1 cellular context compared by ENCODE assay signal in genomic region chr22:45552017-45552411, GRCh38.
TF ChIP-seq lines count a peak whose summit lies in the region.

No MANE protein-coding gene starts in this region.

TF ChIP-seq in GM23338, 12 proteins besides CTCF, POLR2A, EP300 and RAD21 (continued from another document):
- no peak for TF ChIP-seq ZNF462 (CRISPR knock-in tag; IDR thresholded peaks at IDR 0.05)
- TF ChIP-seq ZNF331 (CRISPR knock-in tag; IDR thresholded peaks at IDR 0.05; ENCODE audit: low read depth): no peak
- TF ChIP-seq CREB1 (CRISPR knock-in tag; IDR thresholded peaks at IDR 0.05; ENCODE audit: low read depth): no peak
- TF ChIP-seq POLR2AphosphoS5 (IDR thresholded peaks at IDR 0.05; ENCODE audit: low read depth): no peak
- TF ChIP-seq ETS1 (IDR thresholded peaks at IDR 0.05): no peak
